Comparison of ENCODE assay signal across 8 cellular contexts in genomic region chr17:45619983-45620382, GRCh38.
A peak's percentile ranks its signal among the peaks of the same experiment; 100 is the strongest.
DNase-seq lines count a peak whose midpoint lies in the region; ATAC-seq, FAIRE-seq and TF ChIP-seq lines count a peak whose summit lies in the region.
"Not testable (repeated sequence)": the region's sequence is repeated elsewhere in the genome, so short reads cannot be mapped to it uniquely, and the experiment has no call there.

No MANE protein-coding gene starts in this region.

- H3K79me2 ChIP-seq in smooth muscle cell (ENCODE audit: low read depth) = not testable (repeated sequence)

- not testable (repeated sequence) for H2AFZ ChIP-seq in smooth muscle cell (ENCODE audit: low read depth)

- H3K27ac Mint-ChIP-seq in dendritic cell treated with granulocyte-macrophage colony-stimulating factor and Interleukin-4, amounts not matched to agents 40 ng/mL and 50 ng/mL, for 4 days = peak overlapping the region; percentile 53

- H3K4me3 Mint-ChIP-seq in dendritic cell treated with granulocyte-macrophage colony-stimulating factor and Interleukin-4, amounts not matched to agents 40 ng/mL and 50 ng/mL, for 4 days = peak overlapping the region; percentile 80

- peak overlapping the region; percentile 36 for H3K4me3 ChIP-seq in LNCaP clone FGC (ENCODE audit: low read depth, low read length)
- peak overlapping the region; percentile 13 to 42 for H3K4me3 ChIP-seq in left lung
- peak overlapping the region; percentile 61 for H3K4me3 ChIP-seq in smooth muscle cell

- not testable (repeated sequence) for H4K20me1 ChIP-seq in smooth muscle cell (ENCODE audit: low read depth)

- H3K4me1 Mint-ChIP-seq in dendritic cell treated with granulocyte-macrophage colony-stimulating factor and Interleukin-4, amounts not matched to agents 40 ng/mL and 50 ng/mL, for 4 days (ENCODE audit: low read depth) = not testable (repeated sequence)

- ATAC-seq in GM18519 (IDR thresholded peaks at IDR 0.05; ENCODE audit: low FRiP score, unreplicated experiment) = peak; percentile 90
- ATAC-seq in HG02623 (IDR thresholded peaks at IDR 0.05; ENCODE audit: unreplicated experiment) = peak; percentile 97
- ATAC-seq in left lung = peak; percentile 100

- 0% methylated on average over 6 of the region's 16 CpGs for WGBS in smooth muscle cell (ENCODE audit: low lambda C conversion rate)

- H3K36me3 Mint-ChIP-seq in dendritic cell treated with granulocyte-macrophage colony-stimulating factor and Interleukin-4, amounts not matched to agents 40 ng/mL and 50 ng/mL, for 4 days (ENCODE audit: low read depth) = not testable (repeated sequence)

- peak; percentile 62 for FAIRE-seq in urothelium cell line (lab: Jason Lieb, UNC)

- not testable (repeated sequence) for H3K27me3 Mint-ChIP-seq in dendritic cell treated with granulocyte-macrophage colony-stimulating factor and Interleukin-4, amounts not matched to agents 40 ng/mL and 50 ng/mL, for 4 days

- not testable (repeated sequence) for DNase-seq in LNCaP clone FGC (ENCODE audit: low read depth); smooth muscle cell (lab: John Stamatoyannopoulos, UW; ENCODE audit: unreplicated experiment)
- DNase-seq in activated CD8-positive, alpha-beta memory T cell treated with anti-CD3 and anti-CD28 coated beads for 24 hours = peak; percentile 94
- DNase-seq in left lung = peak; percentile 77 to 92
- peak; percentile 67 for DNase-seq in urothelium cell line (ENCODE audit: low spot score)

- peak overlapping the region; percentile 85 for H3K4me2 ChIP-seq in smooth muscle cell

- not testable (repeated sequence) for TF ChIP-seq CTCF in LNCaP clone FGC (IDR thresholded peaks at IDR 0.05; ENCODE audit: control insufficient read depth, extremely low read depth, insufficient read depth); left lung (IDR thresholded peaks at IDR 0.05); smooth muscle cell (IDR thresholded peaks at IDR 0.05; ENCODE audit: borderline replicate concordance, insufficient read depth, poor library complexity, severe bottlenecking)

- H3K27ac ChIP-seq in left lung; smooth muscle cell (ENCODE audit: low read depth): not testable (repeated sequence)

- H3K9me3 ChIP-seq in left lung; smooth muscle cell (replicated peaks; ENCODE audit: low read depth): not testable (repeated sequence)

- not testable (repeated sequence) for H3K9ac ChIP-seq in smooth muscle cell (ENCODE audit: low read depth)

- H3K4me1 ChIP-seq in left lung; smooth muscle cell (ENCODE audit: low read depth): not testable (repeated sequence)

- intact Hi-C loops in dendritic cell treated with granulocyte-macrophage colony-stimulating factor and Interleukin-4, amounts not matched to agents 40 ng/mL and 50 ng/mL, for 4 days (cut with micrococcal nuclease); left lung (cut with DNase I): not testable (repeated sequence)

- not testable (repeated sequence) for H3K36me3 ChIP-seq in left lung; smooth muscle cell (ENCODE audit: low read depth)

- H3K27me3 ChIP-seq in left lung; smooth muscle cell (ENCODE audit: low read depth): not testable (repeated sequence)

- H3F3A ChIP-seq in smooth muscle cell (ENCODE audit: low read depth) = not testable (repeated sequence)

- not testable (repeated sequence) for H3K9me3 Mint-ChIP-seq in dendritic cell treated with granulocyte-macrophage colony-stimulating factor and Interleukin-4, amounts not matched to agents 40 ng/mL and 50 ng/mL, for 4 days
